In genomic region chr4:178481564-178481963, GRCh38 we compare ENCODE assay signal across 30 cellular contexts.
"Had no signal": no experiment of that assay in that cellular context is flagged by ENCODE, and none has a peak within 500 bp of the region (broad histone marks: within the 10 kb centered on the region; RNA-seq: fewer than 3 reads in every experiment).

No MANE protein-coding gene starts in this region.

- H3K27ac ChIP-seq: neural progenitor cell, ovary, parathyroid adenoma, psoas muscle, skin epidermis, spleen, suprapubic skin, testis, tibial artery, transverse colon, upper lobe of right lung, uterus had no signal

- H3K4me3 Mint-ChIP-seq: natural killer cell; nephron; neural progenitor cell; stimulated activated memory B cell treated with anti-CD40 and anti-IgM and Interleukin-4, amounts not matched to agents 10 μg/mL and 1 μg/mL and 100 μg/mL, for 72 hours; stimulated activated naive CD8-positive, alpha-beta T cell treated with anti-CD3 and anti-CD28 coated beads, Interleukin-15, amount 100 ng/mL, for 72 hours; type B pancreatic cell had no signal

- H3K4me3 ChIP-seq: neural progenitor cell, ovary, psoas muscle, skin epidermis, smooth muscle cell, spleen, suprapubic skin, testis, tibial artery, transverse colon, upper lobe of right lung, uterus had no signal

- H3K79me2 ChIP-seq: parathyroid adenoma had no signal

- H3K27ac Mint-ChIP-seq: natural killer cell; neural progenitor cell; progenitor cell of endocrine pancreas; stimulated activated memory B cell treated with anti-CD40 and anti-IgM and Interleukin-4, amounts not matched to agents 10 μg/mL and 1 μg/mL and 100 μg/mL, for 72 hours; type B pancreatic cell had no signal

- H3K27me3 ChIP-seq: neural progenitor cell, ovary, spleen, suprapubic skin, testis, tibial artery, transverse colon, upper lobe of right lung, uterus had no signal

- H3K4me1 Mint-ChIP-seq: natural killer cell; neural progenitor cell; stimulated activated memory B cell treated with anti-CD40 and anti-IgM and Interleukin-4, amounts not matched to agents 10 μg/mL and 1 μg/mL and 100 μg/mL, for 72 hours; stimulated activated naive CD8-positive, alpha-beta T cell treated with anti-CD3 and anti-CD28 coated beads, Interleukin-15, amount 100 ng/mL, for 72 hours had no signal

- DNase-seq: natural killer cell; occipital lobe; ovary; psoas muscle; right cardiac atrium; spleen; stimulated activated CD4-positive, alpha-beta T cell treated with anti-CD3 and anti-CD28 coated beads, Interleukin-12 subunit alpha, Interleukin-12 subunit beta, amount 100 ng/mL, for 4 hours; stimulated activated CD4-positive, alpha-beta T cell treated with anti-CD3 and anti-CD28 coated beads, Interleukin-1b, Interleukin-23, amount 100 ng/mL, for 48 hours; stimulated activated CD4-positive, alpha-beta T cell treated with anti-CD3 and anti-CD28 coated beads, Interleukin-4, amount 100 ng/mL, for 1 hour; stimulated activated CD4-positive, alpha-beta T cell treated with anti-CD3 and anti-CD28 coated beads, Interleukin-4, amount 100 ng/mL, for 4 hours; stimulated activated CD8-positive, alpha-beta memory T cell treated with anti-CD3 and anti-CD28 coated beads, Interleukin-4, amount 100 ng/mL, for 48 hours; stimulated activated naive CD4-positive, alpha-beta T cell; stimulated activated naive CD8-positive, alpha-beta T cell treated with anti-CD3 and anti-CD28 coated beads, Interleukin-15, amount 100 ng/mL, for 72 hours; stimulated activated naive CD8-positive, alpha-beta T cell treated with anti-CD3 and anti-CD28 coated beads, Interleukin-15, Interleukin-2, amounts not matched to agents 100 U/mL and 50 U/mL, for 24 hours; substantia nigra; testis; tibial artery; transverse colon; upper lobe of right lung; uterus had no signal

- H3K4me2 ChIP-seq: neural progenitor cell, smooth muscle cell had no signal

- H3K9me3 Mint-ChIP-seq: nephron; neural progenitor cell; stimulated activated naive CD8-positive, alpha-beta T cell treated with anti-CD3 and anti-CD28 coated beads, Interleukin-15, amount 100 ng/mL, for 72 hours; type B pancreatic cell had no signal

- H3K9me3 ChIP-seq: ovary, psoas muscle, suprapubic skin, testis, tibial artery, transverse colon, upper lobe of right lung, uterus had no signal

- H3K36me3 Mint-ChIP-seq: natural killer cell; neural progenitor cell; stimulated activated memory B cell treated with anti-CD40 and anti-IgM and Interleukin-4, amounts not matched to agents 10 μg/mL and 1 μg/mL and 100 μg/mL, for 72 hours; type B pancreatic cell had no signal

- H3K4me1 ChIP-seq: neural progenitor cell, parathyroid adenoma, psoas muscle, spleen, suprapubic skin, testis, tibial artery, transverse colon, upper lobe of right lung, uterus had no signal

- H3K9ac ChIP-seq: neural progenitor cell, parathyroid adenoma had no signal

- ATAC-seq: natural killer cell; psoas muscle; right cardiac atrium; sciatic nerve; stimulated activated memory B cell treated with anti-CD40 and anti-IgM and Interleukin-4, amounts not matched to agents 10 μg/mL and 1 μg/mL and 100 μg/mL, for 72 hours; stimulated activated naive CD8-positive, alpha-beta T cell treated with anti-CD3 and anti-CD28 coated beads, Interleukin-15, amount 100 ng/mL, for 72 hours; stimulated activated naive CD8-positive, alpha-beta T cell treated with anti-CD3 and anti-CD28 coated beads, Interleukin-15, Interleukin-2, amounts not matched to agents 100 U/mL and 50 U/mL, for 24 hours; upper lobe of right lung had no signal

- H2AFZ ChIP-seq: neural progenitor cell, parathyroid adenoma had no signal

- H3K36me3 ChIP-seq: neural progenitor cell, ovary, spleen, suprapubic skin, tibial artery, transverse colon, upper lobe of right lung, uterus had no signal

- H3K27me3 Mint-ChIP-seq: progenitor cell of endocrine pancreas; stimulated activated memory B cell treated with anti-CD40 and anti-IgM and Interleukin-4, amounts not matched to agents 10 μg/mL and 1 μg/mL and 100 μg/mL, for 72 hours; stimulated activated naive CD8-positive, alpha-beta T cell treated with anti-CD3 and anti-CD28 coated beads, Interleukin-15, amount 100 ng/mL, for 72 hours; type B pancreatic cell had no signal
